In genomic region chr5:169253071-169253470, GRCh38 we compare ENCODE assay signal across 31 cellular contexts. TPM values are rescaled to one million over a fixed set of nuclear protein-coding genes. Genes with fewer than 3 reads are reported as not detected.
"Had no signal": no experiment of that assay in that cellular context is flagged by ENCODE, and none has a peak within 500 bp of the region (broad histone marks: within the 10 kb centered on the region; RNA-seq: fewer than 3 reads in every experiment).

No MANE protein-coding gene starts in this region.

- DNase-seq: activated effector memory CD4-positive, alpha-beta T cell treated with anti-CD3 and anti-CD28 coated beads, Interleukin-2, amount 50 U/mL, for 16 hours; activated effector memory CD4-positive, alpha-beta T cell treated with Interleukin-2 at 50 U/mL for 16 hours; activated gamma-delta T cell; activated naive CD4-positive, alpha-beta T cell; activated naive CD4-positive, alpha-beta T cell treated with anti-CD3 and anti-CD28 coated beads for 36 hours; activated naive CD4-positive, alpha-beta T cell treated with anti-CD3 and anti-CD28 coated beads, Interleukin-2, amount 10 ng/mL, durations not matched to agents 7 days and 5 days; activated naive CD4-positive, alpha-beta T cell treated with anti-CD3 and anti-CD28 coated beads, Interleukin-2, amount 50 U/mL, for 16 hours; activated naive CD4-positive, alpha-beta T cell treated with Interleukin-2 at 50 U/mL for 16 hours; activated naive CD8-positive, alpha-beta T cell treated with anti-CD3 and anti-CD28 coated beads for 36 hours; activated naive CD8-positive, alpha-beta T cell treated with anti-CD3 and anti-CD28 coated beads, Interleukin-2, amount 10 ng/mL, durations not matched to agents 7 days and 5 days; activated naive CD8-positive, alpha-beta T cell treated with anti-CD3 and anti-CD28 coated beads, Interleukin-2, amount 50 U/mL, for 24 hours; activated T-cell treated with anti-CD3 and anti-CD28 coated beads for 4 hours; activated T-cell treated with anti-CD3 and anti-CD28 coated beads, Interleukin-2, amount 50 U/mL, for 1 hour; activated T-cell treated with anti-CD3 and anti-CD28 coated beads, Interleukin-2, amount 50 U/mL, for 24 hours; activated T-cell treated with anti-CD3 and anti-CD28 coated beads, Interleukin-2, amount 50 U/mL, for 4 hours; activated T-cell treated with anti-CD3 and anti-CD28 coated beads, Interleukin-2, amount 50 U/mL, for 48 hours; activated T-cell treated with anti-CD3 and anti-CD28 coated beads, Interleukin-2, amount 50 U/mL, for 72 hours; adrenal gland; amniotic stem cell; amygdala; anterior cingulate cortex; aorta; body of pancreas; brain microvascular endothelial cell; central memory CD4-positive, alpha-beta T cell; cerebellar nuclear complex had no signal

- H3K4me3 ChIP-seq: adrenal gland, ascending aorta, body of pancreas, breast epithelium, cardiac muscle cell had no signal

- H3K27ac ChIP-seq: adrenal gland, ascending aorta, body of pancreas, brain microvascular endothelial cell, cardiac muscle cell had no signal

- H3K36me3 ChIP-seq: adrenal gland, ascending aorta, brain microvascular endothelial cell, breast epithelium, cardiac muscle cell had no signal

- ATAC-seq: activated naive CD4-positive, alpha-beta T cell treated with anti-CD3 and anti-CD28 coated beads, Interleukin-2, amount 50 U/mL, for 72 hours; activated naive CD8-positive, alpha-beta T cell treated with anti-CD3 and anti-CD28 coated beads, Interleukin-2, amount 50 U/mL, for 24 hours; activated T-cell treated with anti-CD3 and anti-CD28 coated beads, Interleukin-2, amount 50 U/mL, for 4 hours; activated T-cell treated with anti-CD3 and anti-CD28 coated beads, Interleukin-2, amount 50 U/mL, for 72 hours; activated T-helper 17 cell treated with anti-CD3 and anti-CD28 coated beads, Interleukin-2, amount 50 U/mL, for 72 hours; body of pancreas had no signal

- H3K4me1 ChIP-seq: ascending aorta, breast epithelium had no signal

- H3K9me3 ChIP-seq: adrenal gland, ascending aorta, body of pancreas, breast epithelium had no signal

- H3K27me3 ChIP-seq: adrenal gland, ascending aorta, body of pancreas, brain microvascular endothelial cell, breast epithelium, cardiac muscle cell had no signal

RNA-seq across cellular contexts. Expression of gene SLIT3, which starts 47.9 kb away (rescaled TPM):
- total RNA-seq: activated naive CD8-positive, alpha-beta T cell treated with anti-CD3 and anti-CD28 coated beads, Interleukin-2, amount 10 ng/mL, durations not matched to agents 7 days and 5 days had no signal
